Comparison of ENCODE assay signal across 8 cellular contexts in the genomic region with DNA sequence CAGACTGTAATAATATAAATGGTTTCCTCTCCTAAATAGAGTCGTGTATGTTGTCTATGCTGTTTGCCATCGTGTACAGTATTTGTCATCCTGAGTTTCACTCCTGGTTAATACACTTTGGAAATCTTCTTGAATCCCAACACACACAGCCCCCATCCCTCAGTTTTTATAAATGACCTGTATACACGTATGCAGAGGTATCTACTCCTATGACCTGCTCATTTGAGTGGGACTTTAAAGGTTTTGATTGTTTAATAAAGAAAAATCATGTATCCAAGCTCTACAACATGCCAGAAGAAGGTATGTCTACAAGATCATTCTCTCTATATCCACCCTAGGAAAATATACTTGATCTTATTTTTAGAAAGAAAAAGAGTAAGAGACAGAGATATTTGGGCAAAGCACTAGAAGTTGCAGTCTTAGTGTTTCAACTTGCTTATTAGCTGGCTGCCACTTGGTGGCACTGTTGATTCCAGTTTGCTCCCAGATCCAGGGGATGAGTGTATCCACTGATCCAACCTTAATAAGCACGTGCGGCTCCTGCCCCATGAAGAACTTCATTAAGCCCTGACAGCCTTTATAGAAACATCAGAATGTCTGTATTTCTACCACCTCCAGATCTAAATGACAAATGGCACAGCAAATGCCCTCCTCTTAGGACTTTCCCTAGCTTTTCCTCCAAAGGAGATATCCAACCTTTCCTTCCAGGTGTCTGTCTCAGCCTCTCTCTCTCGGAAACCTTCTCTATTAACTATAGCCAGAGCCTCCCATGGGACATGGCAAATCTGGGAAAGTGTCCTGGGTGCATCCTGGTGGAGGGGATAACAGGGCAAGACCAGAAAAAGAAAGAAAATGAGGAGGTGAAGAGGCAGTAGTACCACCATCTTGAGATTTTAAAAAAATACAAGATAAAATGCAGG.
A peak's percentile ranks its signal among the peaks of the same experiment; 100 is the strongest.
DNase-seq lines count a peak whose midpoint lies in the region; ATAC-seq, FAIRE-seq and TF ChIP-seq lines count a peak whose summit lies in the region.

No MANE protein-coding gene starts in this region.

- H3K36me3 ChIP-seq in OCI-LY3 (replicated peaks; ENCODE audit: low read depth, low read length), result no peaks in the 10 kb centered on the region
- no peaks in the 10 kb centered on the region for H3K36me3 ChIP-seq in kidney (ENCODE audit: control insufficient read depth in 1 of 2, insufficient read depth in 2 of 2, low read length in 2 of 2)

- H3K27me3 ChIP-seq in OCI-LY3 (ENCODE audit: low read depth, low read length), result no peaks in the 10 kb centered on the region

- peak; percentile 59 for ATAC-seq in GM18909 (IDR thresholded peaks at IDR 0.05; ENCODE audit: poor library complexity, unreplicated experiment)

- TF ChIP-seq CTCF in OCI-LY3 (IDR thresholded peaks at IDR 0.05; ENCODE audit: low read depth, low read length) (peak; percentile 63), kidney (IDR thresholded peaks at IDR 0.05; ENCODE audit: borderline replicate concordance, extremely low read depth, insufficient read depth) (peak; percentile 84)

- no peak overlapping the region for H3K27ac ChIP-seq in OCI-LY3 (ENCODE audit: low read length)
- no peak overlapping the region for H3K27ac ChIP-seq in kidney (ENCODE audit: low read depth in 2 of 2, low read length in 2 of 2)

- no peak overlapping the region for H3K9ac ChIP-seq in OCI-LY3 (ENCODE audit: low read length)
- H3K9ac ChIP-seq in kidney (ENCODE audit: low read length in 2 of 2), result no peak overlapping the region

- DNase-seq in CD1c-positive myeloid dendritic cell (ENCODE audit: extremely low spot score) (peak; percentile 29), HuH-7 (ENCODE audit: low spot score) (peak; percentile 59), cerebellar cortex (ENCODE audit: low spot score) (peak; percentile 91), kidney (no peak), stromal cell of bone marrow (ENCODE audit: low read depth) (peak; percentile 46)
- DNase-seq in activated CD8-positive, alpha-beta memory T cell treated with anti-CD3 and anti-CD28 coated beads for 24 hours, result no peak

- H4K20me1 ChIP-seq in OCI-LY3 (ENCODE audit: insufficient read depth, low read length), result no peaks in the 10 kb centered on the region

- intact Hi-C loops in kidney (cut with DNase I), result no loop called here

- H3K9me3 ChIP-seq in OCI-LY3 (ENCODE audit: insufficient read depth, low read length), result no peaks in the 10 kb centered on the region
- no peaks in the 10 kb centered on the region for H3K9me3 ChIP-seq in kidney (ENCODE audit: control insufficient read depth in 1 of 2, low read length in 2 of 2)

- H3K4me3 ChIP-seq in OCI-LY3 (ENCODE audit: low read length), result no peak overlapping the region
- no peak overlapping the region for H3K4me3 ChIP-seq in kidney (ENCODE audit: low read length in 2 of 2)

- no peak overlapping the region for H3K4me2 ChIP-seq in OCI-LY3 (ENCODE audit: low read length)

- FAIRE-seq in kidney (lab: Jason Lieb, UNC), result peak; percentile 35

- no peaks in the 10 kb centered on the region for H3K79me2 ChIP-seq in OCI-LY3 (ENCODE audit: low read length)

- H2AFZ ChIP-seq in OCI-LY3 (ENCODE audit: low read depth, low read length), result no peak overlapping the region

- H3K4me1 ChIP-seq in OCI-LY3 (ENCODE audit: low read length), result no peaks in the 10 kb centered on the region
- H3K4me1 ChIP-seq in kidney (ENCODE audit: control insufficient read depth in 1 of 2, insufficient read depth in 1 of 2, low read depth in 1 of 2, low read length in 2 of 2), result no peaks in the 10 kb centered on the region

Comparison
In these comparisons a context has a peak if more than half of its experiments do, and no peak if none do; other contexts are left out.
1. DNase-seq: peak in CD1c-positive myeloid dendritic cell (single experiment), HuH-7 (single experiment), cerebellar cortex (single experiment) and stromal cell of bone marrow (single experiment); none in kidney (single experiment) and activated CD8-positive, alpha-beta memory T cell treated with anti-CD3 and anti-CD28 coated beads for 24 hours (single experiment).